In genomic region chr18:47794725-47795447, GRCh38 we compare ENCODE assay signal across 1 cellular context.
TF ChIP-seq lines count a peak whose summit lies in the region.

No MANE protein-coding gene starts in this region.

TF ChIP-seq in WTC11, 78 proteins besides CTCF, POLR2A, EP300 and RAD21 (continued from another document):
- no peak for TF ChIP-seq KAT7 (CRISPR knock-in tag; IDR thresholded peaks at IDR 0.05; ENCODE audit: borderline replicate concordance)
